Comparison of ENCODE assay signal across 17 cellular contexts in the genomic region with DNA sequence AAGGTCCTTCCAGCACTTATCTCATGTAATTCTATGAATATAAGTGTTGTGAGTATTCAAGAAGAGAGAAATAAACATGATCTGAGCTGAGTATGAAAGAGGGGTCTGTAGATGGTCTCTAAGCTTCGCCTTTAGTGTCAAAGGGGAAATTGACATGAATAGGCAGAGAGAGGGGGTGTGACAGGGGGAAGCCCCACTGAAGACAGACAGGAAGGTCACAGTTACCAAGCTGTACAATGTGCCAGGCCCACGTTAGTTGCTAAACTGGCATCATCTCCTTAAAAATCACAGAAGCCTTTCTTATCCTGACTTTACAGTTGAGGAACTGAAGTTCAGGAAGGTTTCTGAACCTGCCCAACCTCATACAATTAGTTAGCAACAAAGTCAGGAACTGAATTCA. TPM values are rescaled to one million over a fixed set of nuclear protein-coding genes. Genes with fewer than 3 reads are reported as not detected.
DNase-seq lines count a peak whose midpoint lies in the region; ATAC-seq and TF ChIP-seq lines count a peak whose summit lies in the region.
"Had no signal": no experiment of that assay in that cellular context is flagged by ENCODE, and none has a peak within 500 bp of the region (broad histone marks: within the 10 kb centered on the region; RNA-seq: fewer than 3 reads in every experiment).

No MANE protein-coding gene starts in this region.

- H3K36me3 Mint-ChIP-seq in chondrocyte (ENCODE audit: low read depth) = peaks cover 50% of the 10 kb centered on the region
- no peaks in the 10 kb centered on the region for H3K36me3 Mint-ChIP-seq in activated CD4-positive, alpha-beta T cell treated with anti-CD3 and anti-CD28 coated beads, Interleukin-2, amount 10 ng/mL, durations not matched to agents 24 days and 14 days (ENCODE audit: low read depth)
- H3K36me3 Mint-ChIP-seq: CD4-positive, alpha-beta memory T cell had no signal

- H3K9me3 ChIP-seq in osteoblast (ENCODE audit: low read depth, low read length) = no peaks in the 10 kb centered on the region
- H3K9me3 ChIP-seq: A549, BE2C had no signal

- no peak overlapping the region for H3K4me3 Mint-ChIP-seq in chondrocyte (ENCODE audit: unreplicated experiment)
- no peak overlapping the region for H3K4me3 Mint-ChIP-seq in activated CD4-positive, alpha-beta T cell treated with anti-CD3 and anti-CD28 coated beads, Interleukin-2, amount 10 ng/mL, durations not matched to agents 24 days and 14 days
- H3K4me3 Mint-ChIP-seq: CD4-positive, alpha-beta memory T cell had no signal

- in situ Hi-C loops in GM13976 (cut with MboI; ENCODE audit: low sequenced_read_pairs, unreplicated experiment) (no loop called here), GM13977 (cut with MboI; ENCODE audit: low pct_unique_long_range_greater_than_20kb, low sequenced_read_pairs, unreplicated experiment) (no loop called here)

- H3K27me3 ChIP-seq in osteoblast (ENCODE audit: insufficient read depth, low read length) = no peaks in the 10 kb centered on the region
- H3K27me3 ChIP-seq: BE2C had no signal

- H3K9me3 Mint-ChIP-seq in chondrocyte (ENCODE audit: low read depth) = no peaks in the 10 kb centered on the region
- no peaks in the 10 kb centered on the region for H3K9me3 Mint-ChIP-seq in activated CD4-positive, alpha-beta T cell treated with anti-CD3 and anti-CD28 coated beads, Interleukin-2, amount 10 ng/mL, durations not matched to agents 24 days and 14 days
- H3K9me3 Mint-ChIP-seq: CD4-positive, alpha-beta memory T cell had no signal

- no peak overlapping the region for H3K27ac ChIP-seq in osteoblast (ENCODE audit: low read depth, low read length)
- H3K27ac ChIP-seq: A549, C4-2B had no signal

- H2AFZ ChIP-seq in osteoblast (ENCODE audit: low read length) = no peak overlapping the region

- TF ChIP-seq CTCF in GM13976 (IDR thresholded peaks at IDR 0.05; ENCODE audit: borderline replicate concordance, control extremely low read depth, extremely low read depth, insufficient read depth, missing control alignments) (no peak), GM13977 (IDR thresholded peaks at IDR 0.05; ENCODE audit: extremely low read depth, insufficient read depth, missing control alignments) (no peak), chondrocyte (IDR thresholded peaks at IDR 0.05) (no peak), osteoblast (IDR thresholded peaks at IDR 0.05; ENCODE audit: extremely low read depth, low read depth, low read length) (no peak)

- H3K79me2 ChIP-seq in osteoblast (ENCODE audit: insufficient read depth, low read length) = peaks cover 16% of the 10 kb centered on the region

- no peak for ATAC-seq in HG02678 (IDR thresholded peaks at IDR 0.05; ENCODE audit: unreplicated experiment)
- ATAC-seq: A549 had no signal

- H3K27me3 Mint-ChIP-seq in chondrocyte (ENCODE audit: low read depth) = no peaks in the 10 kb centered on the region
- H3K27me3 Mint-ChIP-seq in activated CD4-positive, alpha-beta T cell treated with anti-CD3 and anti-CD28 coated beads, Interleukin-2, amount 10 ng/mL, durations not matched to agents 24 days and 14 days = peaks cover 22% of the 10 kb centered on the region

- intact Hi-C loops in activated CD4-positive, alpha-beta T cell treated with anti-CD3 and anti-CD28 coated beads, Interleukin-2, amount 10 ng/mL, durations not matched to agents 24 days and 14 days (cut with micrococcal nuclease) = no loop called here

- H3K4me2 ChIP-seq in osteoblast (ENCODE audit: insufficient read depth, low read length) = no peak overlapping the region
- H3K4me2 ChIP-seq: A549 had no signal

- peak; percentile 21 for DNase-seq in GM13976 (ENCODE audit: low spot score)
- peak; percentile 25 for DNase-seq in GM13977 (ENCODE audit: low spot score)
- DNase-seq in chondrocyte (ENCODE audit: low spot score) = no peak
- DNase-seq in osteoblast (ENCODE audit: insufficient read length, low spot score, missing footprints) = peak; percentile 62
- no peak for DNase-seq in NCI-H748 (lab: John Stamatoyannopoulos, UW; ENCODE audit: unreplicated experiment)
- no peak for DNase-seq in activated CD4-positive, alpha-beta T cell treated with anti-CD3 and anti-CD28 coated beads, Interleukin-2, amount 10 ng/mL, durations not matched to agents 24 days and 14 days
- DNase-seq: BE2C; CD4-positive, alpha-beta memory T cell; DMS79; EL; HCEC 1CT; IMR-90 had no signal

- H3K4me1 Mint-ChIP-seq in chondrocyte (ENCODE audit: low read depth) = peaks cover 14% of the 10 kb centered on the region
- H3K4me1 Mint-ChIP-seq in activated CD4-positive, alpha-beta T cell treated with anti-CD3 and anti-CD28 coated beads, Interleukin-2, amount 10 ng/mL, durations not matched to agents 24 days and 14 days = no peaks in the 10 kb centered on the region
- H3K4me1 Mint-ChIP-seq: CD4-positive, alpha-beta memory T cell had no signal

- peak overlapping the region; percentile 49 for H3K27ac Mint-ChIP-seq in chondrocyte (ENCODE audit: unreplicated experiment)
- no peak overlapping the region for H3K27ac Mint-ChIP-seq in activated CD4-positive, alpha-beta T cell treated with anti-CD3 and anti-CD28 coated beads, Interleukin-2, amount 10 ng/mL, durations not matched to agents 24 days and 14 days

- H3K4me3 ChIP-seq in osteoblast (ENCODE audit: insufficient read depth, low read length) = no peak overlapping the region
- H3K4me3 ChIP-seq: A549 had no signal

- H3K4me1 ChIP-seq in osteoblast (ENCODE audit: insufficient read depth, low read length) = peaks cover 6% of the 10 kb centered on the region
- H3K4me1 ChIP-seq: A549 had no signal

- H3K36me3 ChIP-seq in osteoblast (ENCODE audit: insufficient read depth, low read length) = peaks cover 87% of the 10 kb centered on the region

- peaks cover 20% of the 10 kb centered on the region for H4K20me1 ChIP-seq in osteoblast (ENCODE audit: insufficient read depth, low read length)

RNA-seq across cellular contexts. Expression of a gene that starts 7.6 kb away (rescaled TPM):
- 86.1 to 144 TPM (median 90.4 TPM) in 3 replicates for total RNA-seq in chondrocyte
- total RNA-seq in osteoblast = 33.3 and 35.4 TPM in 2 replicates
- total RNA-seq in activated CD4-positive, alpha-beta T cell treated with anti-CD3 and anti-CD28 coated beads, Interleukin-2, amount 10 ng/mL, durations not matched to agents 24 days and 14 days = not detected in 2 replicates

RNA-seq across cellular contexts. Expression of a gene that starts 20.1 kb away (rescaled TPM):
- total RNA-seq in chondrocyte (not detected in 3 replicates), osteoblast (not detected in 2 replicates)
- not detected in 2 replicates for total RNA-seq in activated CD4-positive, alpha-beta T cell treated with anti-CD3 and anti-CD28 coated beads, Interleukin-2, amount 10 ng/mL, durations not matched to agents 24 days and 14 days
- total RNA-seq: CD4-positive, alpha-beta memory T cell; H1; HT-29; IMR-90 had no signal

RNA-seq across cellular contexts. Expression of a gene that starts 20.8 kb away (rescaled TPM):
- 23.3 to 26.3 TPM (median 23.9 TPM) in 3 replicates for total RNA-seq in chondrocyte
- total RNA-seq in osteoblast = 8.3 and 9.4 TPM in 2 replicates
- total RNA-seq in activated CD4-positive, alpha-beta T cell treated with anti-CD3 and anti-CD28 coated beads, Interleukin-2, amount 10 ng/mL, durations not matched to agents 24 days and 14 days = 6.5 and 8.3 TPM in 2 replicates

RNA-seq across cellular contexts. Expression of a gene that starts 23.2 kb away (rescaled TPM):
- total RNA-seq in chondrocyte (1.1 to 1.6 TPM (median 1.2 TPM) in 3 replicates), osteoblast (not detected in 2 replicates)
- not detected in 2 replicates for total RNA-seq in activated CD4-positive, alpha-beta T cell treated with anti-CD3 and anti-CD28 coated beads, Interleukin-2, amount 10 ng/mL, durations not matched to agents 24 days and 14 days
- total RNA-seq: CD4-positive, alpha-beta memory T cell; IMR-90 had no signal

RNA-seq across cellular contexts. Expression of a gene that starts 35.5 kb away (rescaled TPM):
- total RNA-seq in chondrocyte (not detected in 3 replicates), osteoblast (not detected in 2 replicates)
- total RNA-seq in activated CD4-positive, alpha-beta T cell treated with anti-CD3 and anti-CD28 coated beads, Interleukin-2, amount 10 ng/mL, durations not matched to agents 24 days and 14 days = not detected in 2 replicates
- total RNA-seq: CD4-positive, alpha-beta memory T cell; H1; HT-29; IMR-90 had no signal

Comparison
In these comparisons a context has a peak if more than half of its experiments do, and no peak if none do; other contexts are left out.
1. DNase-seq: peak in GM13976 (single experiment), GM13977 (single experiment) and osteoblast (single experiment); none in chondrocyte (single experiment), NCI-H748 (single experiment) and activated CD4-positive, alpha-beta T cell treated with anti-CD3 and anti-CD28 coated beads, Interleukin-2, amount 10 ng/mL, durations not matched to agents 24 days and 14 days (single experiment).
2. RNA of a gene that starts 7.6 kb away (total RNA-seq): 86.1 to 144 TPM in chondrocyte and 33.3 to 35.4 TPM in osteoblast; not detected in activated CD4-positive, alpha-beta T cell treated with anti-CD3 and anti-CD28 coated beads, Interleukin-2, amount 10 ng/mL, durations not matched to agents 24 days and 14 days; every median in the first group is over 10 times any median in the second.